1 cellular context compared by ENCODE assay signal in the genomic region with DNA sequence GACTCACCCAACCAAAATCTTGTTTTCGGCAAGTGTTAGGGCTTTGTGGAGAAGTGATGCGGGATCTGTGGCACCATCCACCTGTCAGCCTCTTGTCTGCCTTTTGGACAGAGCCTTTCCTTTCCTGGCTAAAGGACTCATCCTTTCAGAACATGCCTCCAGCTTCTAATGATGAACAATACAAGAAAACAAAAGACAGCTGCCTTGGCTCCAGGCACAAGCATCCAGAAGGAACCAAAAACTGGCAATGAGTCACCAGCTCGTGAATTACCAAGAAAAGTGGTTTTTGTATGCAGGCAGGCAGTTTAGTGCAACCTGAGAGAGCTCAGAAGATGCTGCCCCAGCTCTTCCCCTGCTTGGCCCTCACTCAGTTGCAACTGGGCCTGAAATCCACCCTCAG.
TF ChIP-seq lines count a peak whose summit lies in the region.

No MANE protein-coding gene starts in this region.

TF ChIP-seq in WTC11, 78 proteins besides CTCF, POLR2A, EP300 and RAD21 (continued from another document):
- TF ChIP-seq, protein P1, sequence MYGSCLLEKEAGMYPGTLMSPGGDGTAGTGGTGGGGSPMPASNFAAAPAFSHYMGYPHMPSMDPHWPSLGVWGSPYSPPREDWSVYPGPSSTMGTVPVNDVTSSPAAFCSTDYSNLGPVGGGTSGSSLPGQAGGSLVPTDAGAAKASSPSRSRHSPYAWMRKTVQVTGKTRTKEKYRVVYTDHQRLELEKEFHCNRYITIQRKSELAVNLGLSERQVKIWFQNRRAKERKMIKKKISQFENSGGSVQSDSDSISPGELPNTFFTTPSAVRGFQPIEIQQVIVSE (CRISPR knock-in tag; IDR thresholded peaks at IDR 0.05; ENCODE audit: borderline replicate concordance), result no peak
- TF ChIP-seq, protein P2, sequence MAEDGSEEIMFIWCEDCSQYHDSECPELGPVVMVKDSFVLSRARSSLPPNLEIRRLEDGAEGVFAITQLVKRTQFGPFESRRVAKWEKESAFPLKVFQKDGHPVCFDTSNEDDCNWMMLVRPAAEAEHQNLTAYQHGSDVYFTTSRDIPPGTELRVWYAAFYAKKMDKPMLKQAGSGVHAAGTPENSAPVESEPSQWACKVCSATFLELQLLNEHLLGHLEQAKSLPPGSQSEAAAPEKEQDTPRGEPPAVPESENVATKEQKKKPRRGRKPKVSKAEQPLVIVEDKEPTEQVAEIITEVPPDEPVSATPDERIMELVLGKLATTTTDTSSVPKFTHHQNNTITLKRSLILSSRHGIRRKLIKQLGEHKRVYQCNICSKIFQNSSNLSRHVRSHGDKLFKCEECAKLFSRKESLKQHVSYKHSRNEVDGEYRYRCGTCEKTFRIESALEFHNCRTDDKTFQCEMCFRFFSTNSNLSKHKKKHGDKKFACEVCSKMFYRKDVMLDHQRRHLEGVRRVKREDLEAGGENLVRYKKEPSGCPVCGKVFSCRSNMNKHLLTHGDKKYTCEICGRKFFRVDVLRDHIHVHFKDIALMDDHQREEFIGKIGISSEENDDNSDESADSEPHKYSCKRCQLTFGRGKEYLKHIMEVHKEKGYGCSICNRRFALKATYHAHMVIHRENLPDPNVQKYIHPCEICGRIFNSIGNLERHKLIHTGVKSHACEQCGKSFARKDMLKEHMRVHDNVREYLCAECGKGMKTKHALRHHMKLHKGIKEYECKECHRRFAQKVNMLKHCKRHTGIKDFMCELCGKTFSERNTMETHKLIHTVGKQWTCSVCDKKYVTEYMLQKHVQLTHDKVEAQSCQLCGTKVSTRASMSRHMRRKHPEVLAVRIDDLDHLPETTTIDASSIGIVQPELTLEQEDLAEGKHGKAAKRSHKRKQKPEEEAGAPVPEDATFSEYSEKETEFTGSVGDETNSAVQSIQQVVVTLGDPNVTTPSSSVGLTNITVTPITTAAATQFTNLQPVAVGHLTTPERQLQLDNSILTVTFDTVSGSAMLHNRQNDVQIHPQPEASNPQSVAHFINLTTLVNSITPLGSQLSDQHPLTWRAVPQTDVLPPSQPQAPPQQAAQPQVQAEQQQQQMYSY (CRISPR knock-in tag; IDR thresholded peaks at IDR 0.05), result no peak
- TF ChIP-seq, protein P3, sequence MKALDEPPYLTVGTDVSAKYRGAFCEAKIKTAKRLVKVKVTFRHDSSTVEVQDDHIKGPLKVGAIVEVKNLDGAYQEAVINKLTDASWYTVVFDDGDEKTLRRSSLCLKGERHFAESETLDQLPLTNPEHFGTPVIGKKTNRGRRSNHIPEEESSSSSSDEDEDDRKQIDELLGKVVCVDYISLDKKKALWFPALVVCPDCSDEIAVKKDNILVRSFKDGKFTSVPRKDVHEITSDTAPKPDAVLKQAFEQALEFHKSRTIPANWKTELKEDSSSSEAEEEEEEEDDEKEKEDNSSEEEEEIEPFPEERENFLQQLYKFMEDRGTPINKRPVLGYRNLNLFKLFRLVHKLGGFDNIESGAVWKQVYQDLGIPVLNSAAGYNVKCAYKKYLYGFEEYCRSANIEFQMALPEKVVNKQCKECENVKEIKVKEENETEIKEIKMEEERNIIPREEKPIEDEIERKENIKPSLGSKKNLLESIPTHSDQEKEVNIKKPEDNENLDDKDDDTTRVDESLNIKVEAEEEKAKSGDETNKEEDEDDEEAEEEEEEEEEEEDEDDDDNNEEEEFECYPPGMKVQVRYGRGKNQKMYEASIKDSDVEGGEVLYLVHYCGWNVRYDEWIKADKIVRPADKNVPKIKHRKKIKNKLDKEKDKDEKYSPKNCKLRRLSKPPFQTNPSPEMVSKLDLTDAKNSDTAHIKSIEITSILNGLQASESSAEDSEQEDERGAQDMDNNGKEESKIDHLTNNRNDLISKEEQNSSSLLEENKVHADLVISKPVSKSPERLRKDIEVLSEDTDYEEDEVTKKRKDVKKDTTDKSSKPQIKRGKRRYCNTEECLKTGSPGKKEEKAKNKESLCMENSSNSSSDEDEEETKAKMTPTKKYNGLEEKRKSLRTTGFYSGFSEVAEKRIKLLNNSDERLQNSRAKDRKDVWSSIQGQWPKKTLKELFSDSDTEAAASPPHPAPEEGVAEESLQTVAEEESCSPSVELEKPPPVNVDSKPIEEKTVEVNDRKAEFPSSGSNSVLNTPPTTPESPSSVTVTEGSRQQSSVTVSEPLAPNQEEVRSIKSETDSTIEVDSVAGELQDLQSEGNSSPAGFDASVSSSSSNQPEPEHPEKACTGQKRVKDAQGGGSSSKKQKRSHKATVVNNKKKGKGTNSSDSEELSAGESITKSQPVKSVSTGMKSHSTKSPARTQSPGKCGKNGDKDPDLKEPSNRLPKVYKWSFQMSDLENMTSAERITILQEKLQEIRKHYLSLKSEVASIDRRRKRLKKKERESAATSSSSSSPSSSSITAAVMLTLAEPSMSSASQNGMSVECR (CRISPR knock-in tag; IDR thresholded peaks at IDR 0.05; ENCODE audit: borderline replicate concordance), result no peak
- TF ChIP-seq TP53 (CRISPR knock-in tag; IDR thresholded peaks at IDR 0.05) (no peak), SOX15 (CRISPR knock-in tag; IDR thresholded peaks at IDR 0.05) (no peak)
